Comparison of ENCODE assay signal across 24 cellular contexts in genomic region chr2:170911314-170911889, GRCh38. TPM values are rescaled to one million over a fixed set of nuclear protein-coding genes. Genes with fewer than 3 reads are reported as not detected.
DNase-seq lines count a peak whose midpoint lies in the region; ATAC-seq, FAIRE-seq and TF ChIP-seq lines count a peak whose summit lies in the region.
"Had no signal": no experiment of that assay in that cellular context is flagged by ENCODE, and none has a peak within 500 bp of the region (broad histone marks: within the 10 kb centered on the region; RNA-seq: fewer than 3 reads in every experiment).

No MANE protein-coding gene starts in this region.

- TF ChIP-seq CTCF in HCT116 (IDR thresholded peaks at IDR 0.05 in 2 of 3, conservative IDR thresholded peaks at IDR 0.05 in 1 of 3; ENCODE audit: borderline replicate concordance in 1 of 3, insufficient read depth in 1 of 3, low read depth in 2 of 3, low read length in 2 of 3), result no peak
- no peak for TF ChIP-seq CTCF in HEK293 (tag by site-specific recombination; IDR thresholded peaks at IDR 0.05)
- no peak for TF ChIP-seq CTCF in K562 (IDR thresholded peaks at IDR 0.05 in 2 of 3, conservative IDR thresholded peaks at IDR 0.05 in 1 of 3; ENCODE audit: insufficient read depth in 2 of 3, low read depth in 1 of 3, low read length in 3 of 3)
- TF ChIP-seq CTCF in gastroesophageal sphincter (IDR thresholded peaks at IDR 0.05), result no peak
- no peak for TF ChIP-seq CTCF in uterus (IDR thresholded peaks at IDR 0.05)

- 5% methylated on average over 5 of the region's 5 CpGs for WGBS in K562 (ENCODE audit: insufficient coverage, low coverage, missing lambda C conversion rate)
- 83 to 84% methylated on average over 4 to 5 of the region's 5 CpGs for WGBS in gastroesophageal sphincter (ENCODE audit: low coverage in 1 of 2), 2 donors

- ATAC-seq in HCT116 (no peak), K562 (no peak), gastroesophageal sphincter (no peak)

- H3K36me3 ChIP-seq in HCT116 (ENCODE audit: control insufficient read depth in 1 of 2, insufficient read depth in 2 of 2, low read length in 2 of 2) (no peaks in the 10 kb centered on the region), HEK293 (ENCODE audit: control insufficient read depth in 2 of 2, insufficient read depth in 1 of 2, low read length in 2 of 2) (no peaks in the 10 kb centered on the region), K562 (ENCODE audit: control insufficient read depth, insufficient read depth, low read length) (no peaks in the 10 kb centered on the region), gastroesophageal sphincter (no peaks in the 10 kb centered on the region), uterus (no peaks in the 10 kb centered on the region)
- H3K36me3 ChIP-seq: BE2C, BLaER1 had no signal

- H3K4me1 ChIP-seq in HCT116 (ENCODE audit: control insufficient read depth in 1 of 2, insufficient read depth in 2 of 2, low read length in 2 of 2) (no peaks in the 10 kb centered on the region), HEK293 (ENCODE audit: control insufficient read depth, insufficient read depth, low read length) (no peaks in the 10 kb centered on the region), K562 (replicated peaks in 1 of 2; ENCODE audit: control insufficient read depth in 2 of 2, insufficient read depth in 2 of 2, low read length in 2 of 2) (peaks cover 0 to 6% of the 10 kb centered on the region in 2 experiments; a peak in 1 of 5 replicates), gastroesophageal sphincter (no peaks in the 10 kb centered on the region), uterus (no peaks in the 10 kb centered on the region)
- H3K4me1 ChIP-seq: BE2C, BLaER1 had no signal

- H3K4me2 ChIP-seq in HCT116 (ENCODE audit: low read length), result no peak overlapping the region
- no peak overlapping the region for H3K4me2 ChIP-seq in K562 (ENCODE audit: insufficient read depth, low read length)
- H3K4me2 ChIP-seq: BLaER1 had no signal

- no peak for TF ChIP-seq POLR2A in HCT116 (IDR thresholded peaks at IDR 0.05; ENCODE audit: borderline replicate concordance, extremely low read depth, insufficient read depth, insufficient read length)
- no peak for TF ChIP-seq POLR2A in K562 (conservative IDR thresholded peaks at IDR 0.05)
- TF ChIP-seq POLR2A in gastroesophageal sphincter (IDR thresholded peaks at IDR 0.05), result no peak
- no peak for TF ChIP-seq POLR2A in uterus (IDR thresholded peaks at IDR 0.05)

- in situ Hi-C loops in K562 (cut with MboI), result no loop called here

- peaks cover 0 to 8% of the 10 kb centered on the region in 2 experiments; a peak in 1 of 4 replicates for H3K9me3 ChIP-seq in HCT116 (ENCODE audit: control insufficient read depth in 1 of 2, insufficient read depth in 1 of 2, low read depth in 1 of 2, low read length in 2 of 2)
- H3K9me3 ChIP-seq in HEK293 (ENCODE audit: control insufficient read depth, insufficient read depth, low read depth, low read length), result no peaks in the 10 kb centered on the region
- peaks cover 17% of the 10 kb centered on the region for H3K9me3 ChIP-seq in K562 (replicated peaks; ENCODE audit: control insufficient read depth, insufficient read depth, low read depth, low read length)
- peaks cover 0 to 73% (median 0%) of the 10 kb centered on the region in 3 donors for H3K9me3 ChIP-seq in gastroesophageal sphincter
- H3K9me3 ChIP-seq in uterus, result no peaks in the 10 kb centered on the region
- H3K9me3 ChIP-seq: BE2C had no signal

- no peak overlapping the region for H3K4me3 ChIP-seq in HCT116 (replicated peaks in 1 of 2; ENCODE audit: low read depth in 1 of 2, low read length in 2 of 2)
- no peak overlapping the region for H3K4me3 ChIP-seq in HEK293 (ENCODE audit: low read depth, low read length)
- no peak overlapping the region for H3K4me3 ChIP-seq in K562
- no peak overlapping the region for H3K4me3 ChIP-seq in gastroesophageal sphincter
- no peak overlapping the region for H3K4me3 ChIP-seq in uterus
- H3K4me3 ChIP-seq: BLaER1 had no signal

- TF ChIP-seq RAD21 in HCT116 (IDR thresholded peaks at IDR 0.05; ENCODE audit: low read depth) (no peak), K562 (CRISPR knock-in tag; conservative IDR thresholded peaks at IDR 0.05 in 1 of 2, IDR thresholded peaks at IDR 0.05 in 1 of 2) (no peak)

- H3K9me1 ChIP-seq in K562 (ENCODE audit: control insufficient read depth, insufficient read depth, low read length), result no peaks in the 10 kb centered on the region

- no peak for FAIRE-seq in K562 (lab: Jason Lieb, UNC)
- FAIRE-seq: A204.1, GM12891 had no signal

- no peaks in the 10 kb centered on the region for H3K27me3 ChIP-seq in HCT116 (ENCODE audit: insufficient read depth, low read length)
- H3K27me3 ChIP-seq in K562 (ENCODE audit: control insufficient read depth in 2 of 2, insufficient read depth in 2 of 2, low read length in 2 of 2), result no peaks in the 10 kb centered on the region
- H3K27me3 ChIP-seq in gastroesophageal sphincter, result no peaks in the 10 kb centered on the region
- H3K27me3 ChIP-seq in uterus, result no peaks in the 10 kb centered on the region
- H3K27me3 ChIP-seq: BE2C, BLaER1 had no signal

- no peak overlapping the region for H3K27ac ChIP-seq in HCT116 (ENCODE audit: low read depth, low read length)
- H3K27ac ChIP-seq in HEK293 (ENCODE audit: extremely low read depth, low read depth, low read length), result no peak overlapping the region
- no peak overlapping the region for H3K27ac ChIP-seq in K562 (ENCODE audit: extremely low read depth, low read depth, low read length)
- no peak overlapping the region for H3K27ac ChIP-seq in gastroesophageal sphincter
- H3K27ac ChIP-seq in uterus, result no peak overlapping the region
- H3K27ac ChIP-seq: BLaER1 had no signal

- H3K9ac ChIP-seq in HCT116 (ENCODE audit: low read length) (no peak overlapping the region), K562 (ENCODE audit: insufficient read depth in 1 of 2, low read depth in 2 of 2, low read length in 2 of 2) (no peak overlapping the region)
- H3K9ac ChIP-seq: BLaER1 had no signal

- no TSS peak for BruUV-seq in HCT116 (replicated peaks; lab: Mats Ljungman, UMichigan)
- BruUV-seq in K562 (replicated peaks; lab: Mats Ljungman, UMichigan), result no TSS peak

- intact Hi-C loops in HCT116 (cut with micrococcal nuclease), result no loop called here
- intact Hi-C loops in K562 (cut with micrococcal nuclease), result no loop called here
- intact Hi-C loops in uterus (cut with DNase I; ENCODE audit: low total_unique reads), result no loop called here

- DNase-seq in HCT116 (ENCODE audit: low read depth, low spot score) (no peak), K562 (ENCODE audit: extremely low read depth in 1 of 4, low spot score in 3 of 4) (no peak), uterus (no peak)
- no peak for DNase-seq in activated CD4-positive, CD25-positive, alpha-beta regulatory T cell (lab: John Stamatoyannopoulos, UW)
- DNase-seq: 8988T; ACHN; BE2C; C1 segment of cervical spinal cord; CD4-positive, alpha-beta memory T cell; CD4-positive, CD25-positive, alpha-beta regulatory T cell; CD8-positive, alpha-beta memory T cell; COR-L47; DMS 273 treated with DMSO at 0.1 percent for 48 hours; DMS153; DMS53; DMS79; DND-41; EL; GDM1 had no signal

- RAD21 ChIA-PET in HCT116 (lab: Charles Lee; ENCODE audit: low non-redundant PET in 1 of 2, low total read pairs in 2 of 2, uncharacterized antibody in 2 of 2, unreplicated experiment in 2 of 2), result no interaction called here

- H3K9me2 ChIP-seq in HCT116 (ENCODE audit: insufficient read depth), result no peaks in the 10 kb centered on the region

- TF ChIP-seq EP300 in K562 (IDR thresholded peaks at IDR 0.05; ENCODE audit: low read length), result no peak
- TF ChIP-seq EP300 in gastroesophageal sphincter (IDR thresholded peaks at IDR 0.05), result no peak

- H3K79me2 ChIP-seq in HCT116 (ENCODE audit: insufficient read depth, low read length), result no peaks in the 10 kb centered on the region
- no peaks in the 10 kb centered on the region for H3K79me2 ChIP-seq in K562 (ENCODE audit: control insufficient read depth, insufficient read depth, low read length)

- CTCF ChIA-PET in HCT116 (lab: Charles Lee) (no interaction called here), HEK293 (lab: Yijun Ruan, JAX) (interaction anchor here (0.7 kb wide), 1 partner anchor 38 kb away, joined by 3 read pairs; no protein-coding TSS in a partner anchor), K562 (lab: Yijun Ruan, JAX; ENCODE audit: low intra/inter-chr PET ratio) (interaction anchor here (0.6 kb wide), 1 partner anchor 19 kb away, joined by 3 read pairs; no protein-coding TSS in a partner anchor)

- H2AFZ ChIP-seq in HCT116 (ENCODE audit: low read depth, low read length, poor library complexity, severe bottlenecking) (no peak overlapping the region), K562 (ENCODE audit: low read depth, low read length) (no peak overlapping the region)

- POLR2A ChIA-PET in HCT116 (lab: Charles Lee), result no interaction called here
- POLR2A ChIA-PET in HEK293 (lab: Yijun Ruan, JAX), result no interaction called here
- POLR2A ChIA-PET in K562 (lab: Yijun Ruan, JAX), result no interaction called here

- H4K20me1 ChIP-seq in HCT116 (ENCODE audit: insufficient read depth), result no peaks in the 10 kb centered on the region
- H4K20me1 ChIP-seq in K562 (replicated peaks; ENCODE audit: control insufficient read depth, insufficient read depth, low read length), result no peaks in the 10 kb centered on the region
- H4K20me1 ChIP-seq: BLaER1 had no signal

TF ChIP-seq in HEK293, 187 proteins besides CTCF, POLR2A, EP300 and RAD21 (continues in another document):
- no peak for TF ChIP-seq ZNF768 (tag by site-specific recombination; IDR thresholded peaks at IDR 0.05)

RNA-seq across cellular contexts. Expression of gene GORASP2, which starts 17.7 kb away (rescaled TPM):
- total RNA-seq in HCT116 (2021; ENCODE audit: unreplicated experiment), result 87.9 TPM
- 87.9 and 97.5 TPM in 2 replicates for polyA plus RNA-seq in HCT116 (2012)
- 76.1 and 136 TPM in 2 replicates for total RNA-seq in K562 (2011; cell fraction: chromatin; rRNA removed; ENCODE audit: low replicate concordance)
- 56.1 and 58.7 TPM in 2 replicates for total RNA-seq in K562 (2011; cell fraction: nucleolus; rRNA removed)
- total RNA-seq in K562 (2011; cell fraction: nucleoplasm; rRNA removed), result 70.5 and 94.6 TPM in 2 replicates
- total RNA-seq in K562 (2014; rRNA removed), result 59.6 and 61.8 TPM in 2 replicates
- 46.1 and 55.9 TPM in 2 replicates for total RNA-seq in K562 (2014; rRNA removed; fragmentation: Illumina TruSeq; extraction: Trizol)
- 52.3 and 54.1 TPM in 2 replicates for total RNA-seq in K562 (2015; rRNA removed; fragmentation: Illumina TruSeq; extraction: Trizol)
- 96.9 and 98.9 TPM in 2 replicates for total RNA-seq in K562 (2021)
- polyA plus RNA-seq in K562 (2011; rRNA removed), result 180 and 239 TPM in 2 replicates
- polyA plus RNA-seq in K562 (2011; cell fraction: cytosol; rRNA removed), result 271 and 294 TPM in 2 replicates
- polyA plus RNA-seq in K562 (2011; cell fraction: nucleus; rRNA removed), result 85.4 and 108 TPM in 2 replicates
- 81.8 and 88.5 TPM in 2 replicates for polyA plus RNA-seq in K562 (2012)
- polyA plus RNA-seq in K562 (2014; fragmentation: Illumina TruSeq; extraction: Trizol), result 146 and 153 TPM in 2 replicates
- polyA plus RNA-seq in K562 (2014; fragmentation: Nextera tagmentation; extraction: Ambion mirVana), result 10 to 100 TPM; 27.4 to 29.9 TPM
- polyA plus RNA-seq in K562 (2014; rRNA removed), result 93.4 and 101 TPM in 2 replicates
- 199 and 207 TPM in 2 replicates for polyA minus RNA-seq in K562 (2011; rRNA and poly(A)+ RNA removed)
- 61.5 and 71.4 TPM in 2 replicates for polyA minus RNA-seq in K562 (2011; cell fraction: cytosol; rRNA and poly(A)+ RNA removed)
- polyA minus RNA-seq in K562 (2011; cell fraction: nucleus; rRNA and poly(A)+ RNA removed), result 47.5 and 82.2 TPM in 2 replicates
- 10 to 100 TPM; 36.1 to 48.2 (median 42.0) TPM for total RNA-seq in gastroesophageal sphincter
- 100 to 1,000 TPM in 1 of 4 donors, 10 to 100 TPM in 3; 23.1 to 116 (median 65.4) TPM for total RNA-seq in uterus
